In the genomic region with DNA sequence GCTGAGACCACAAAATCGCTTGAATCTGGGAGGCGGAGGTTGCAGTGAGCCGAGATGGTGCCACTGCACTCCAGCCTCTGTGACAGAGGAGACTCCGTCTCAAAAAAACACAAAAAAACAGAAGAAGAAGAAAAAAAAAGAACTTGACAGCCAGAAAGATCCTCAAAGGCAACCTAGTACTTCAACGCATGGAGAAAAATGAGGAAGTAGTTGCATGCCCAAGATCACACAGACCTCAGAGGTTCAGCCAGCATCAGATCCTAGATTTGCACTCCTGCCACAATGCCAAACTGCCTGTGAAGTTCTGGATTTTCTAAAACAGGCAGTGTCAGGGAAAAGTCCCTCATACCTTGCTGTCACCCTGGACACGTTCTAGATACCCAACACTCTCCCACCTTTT, we compare ENCODE assay signal across 1 cellular context.
TF ChIP-seq lines count a peak whose summit lies in the region.

No MANE protein-coding gene starts in this region.

TF ChIP-seq in K562, 482 proteins besides CTCF, POLR2A, EP300 and RAD21:
- no peak for TF ChIP-seq ZKSCAN1 (IDR thresholded peaks at IDR 0.05; ENCODE audit: low read depth, low read length)
- TF ChIP-seq, protein P1, sequence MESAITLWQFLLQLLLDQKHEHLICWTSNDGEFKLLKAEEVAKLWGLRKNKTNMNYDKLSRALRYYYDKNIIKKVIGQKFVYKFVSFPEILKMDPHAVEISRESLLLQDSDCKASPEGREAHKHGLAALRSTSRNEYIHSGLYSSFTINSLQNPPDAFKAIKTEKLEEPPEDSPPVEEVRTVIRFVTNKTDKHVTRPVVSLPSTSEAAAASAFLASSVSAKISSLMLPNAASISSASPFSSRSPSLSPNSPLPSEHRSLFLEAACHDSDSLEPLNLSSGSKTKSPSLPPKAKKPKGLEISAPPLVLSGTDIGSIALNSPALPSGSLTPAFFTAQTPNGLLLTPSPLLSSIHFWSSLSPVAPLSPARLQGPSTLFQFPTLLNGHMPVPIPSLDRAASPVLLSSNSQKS (CRISPR knock-in tag; IDR thresholded peaks at IDR 0.05), result no peak
